Comparison of ENCODE assay signal across 8 cellular contexts in the genomic region with DNA sequence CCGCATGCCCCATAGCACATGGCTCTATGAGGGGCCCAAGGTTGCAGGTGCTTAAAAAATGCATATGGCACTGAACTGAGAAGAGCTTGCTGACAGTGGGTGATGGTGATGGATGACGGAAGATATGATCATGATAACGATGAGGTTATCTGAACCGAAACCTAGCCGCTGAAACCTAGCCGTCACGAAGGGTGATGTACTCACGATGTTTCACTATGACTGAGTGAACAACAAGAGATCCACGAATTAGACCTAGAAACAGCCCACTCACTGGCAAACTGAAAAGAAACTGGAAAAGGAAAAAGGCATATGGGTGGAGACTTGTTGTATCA. TPM values are rescaled to one million over a fixed set of nuclear protein-coding genes. Genes with fewer than 3 reads are reported as not detected.
DNase-seq lines count a peak whose midpoint lies in the region; ATAC-seq and TF ChIP-seq lines count a peak whose summit lies in the region.
"Had no signal": no experiment of that assay in that cellular context is flagged by ENCODE, and none has a peak within 500 bp of the region (broad histone marks: within the 10 kb centered on the region; RNA-seq: fewer than 3 reads in every experiment).

No MANE protein-coding gene starts in this region.

- H3K36me3 ChIP-seq in body of pancreas (replicated peaks in 1 of 2; ENCODE audit: insufficient read depth in 1 of 2, low read depth in 2 of 2): no peaks in the 10 kb centered on the region

- no peaks in the 10 kb centered on the region for H3K9me3 ChIP-seq in body of pancreas

- peak; percentile 92 for ATAC-seq in GM19395 (IDR thresholded peaks at IDR 0.05; ENCODE audit: unreplicated experiment)
- ATAC-seq in HG03095 (IDR thresholded peaks at IDR 0.05; ENCODE audit: unreplicated experiment): peak; percentile 90
- ATAC-seq in body of pancreas: no peak
- ATAC-seq: HCT116 had no signal

- no peak overlapping the region for H3K4me3 ChIP-seq in body of pancreas

- H3K4me1 ChIP-seq in body of pancreas: peaks cover 11% of the 10 kb centered on the region

- whole genome bisulfite sequencing in body of pancreas, 2 donors: 89 to 92% methylated on average over 9 of the region's 9 CpGs

- no peak for TF ChIP-seq POLR2A in body of pancreas (IDR thresholded peaks at IDR 0.05)

- intact Hi-C loops in body of pancreas (cut with DNase I): no loop called here

- DNase-seq in activated CD8-positive, alpha-beta memory T cell treated with anti-CD3 and anti-CD28 coated beads, Interleukin-2, amount 50 U/mL, for 48 hours: peak; percentile 69
- DNase-seq in stimulated activated CD8-positive, alpha-beta memory T cell treated with anti-CD3 and anti-CD28 coated beads, Interleukin-4, amount 100 ng/mL, for 24 hours (ENCODE audit: low read depth): peak; percentile 11
- DNase-seq in LoVo (ENCODE audit: low spot score) (no peak), SHP77 treated with DMSO at 0.1 percent for 48 hours (lab: John Stamatoyannopoulos, UW) (no peak), body of pancreas (no peak)

- TF ChIP-seq CTCF in body of pancreas (IDR thresholded peaks at IDR 0.05): no peak

- H3K27me3 ChIP-seq in body of pancreas: no peaks in the 10 kb centered on the region

- H3K27ac ChIP-seq in body of pancreas: no peak overlapping the region

RNA-seq across cellular contexts. Expression of gene BCL6, which starts 57.6 kb away (rescaled TPM):
- total RNA-seq in body of pancreas: 10 to 100 TPM; 45.7 to 53.4 TPM

Comparison
In these comparisons a context has a peak if more than half of its experiments do, and no peak if none do; other contexts are left out.
1. DNase-seq: peak in activated CD8-positive, alpha-beta memory T cell treated with anti-CD3 and anti-CD28 coated beads, Interleukin-2, amount 50 U/mL, for 48 hours (single experiment) and stimulated activated CD8-positive, alpha-beta memory T cell treated with anti-CD3 and anti-CD28 coated beads, Interleukin-4, amount 100 ng/mL, for 24 hours (single experiment); none in LoVo (single experiment), SHP77 treated with DMSO at 0.1 percent for 48 hours (single experiment) and body of pancreas (0 of 4).